In the genomic region with DNA sequence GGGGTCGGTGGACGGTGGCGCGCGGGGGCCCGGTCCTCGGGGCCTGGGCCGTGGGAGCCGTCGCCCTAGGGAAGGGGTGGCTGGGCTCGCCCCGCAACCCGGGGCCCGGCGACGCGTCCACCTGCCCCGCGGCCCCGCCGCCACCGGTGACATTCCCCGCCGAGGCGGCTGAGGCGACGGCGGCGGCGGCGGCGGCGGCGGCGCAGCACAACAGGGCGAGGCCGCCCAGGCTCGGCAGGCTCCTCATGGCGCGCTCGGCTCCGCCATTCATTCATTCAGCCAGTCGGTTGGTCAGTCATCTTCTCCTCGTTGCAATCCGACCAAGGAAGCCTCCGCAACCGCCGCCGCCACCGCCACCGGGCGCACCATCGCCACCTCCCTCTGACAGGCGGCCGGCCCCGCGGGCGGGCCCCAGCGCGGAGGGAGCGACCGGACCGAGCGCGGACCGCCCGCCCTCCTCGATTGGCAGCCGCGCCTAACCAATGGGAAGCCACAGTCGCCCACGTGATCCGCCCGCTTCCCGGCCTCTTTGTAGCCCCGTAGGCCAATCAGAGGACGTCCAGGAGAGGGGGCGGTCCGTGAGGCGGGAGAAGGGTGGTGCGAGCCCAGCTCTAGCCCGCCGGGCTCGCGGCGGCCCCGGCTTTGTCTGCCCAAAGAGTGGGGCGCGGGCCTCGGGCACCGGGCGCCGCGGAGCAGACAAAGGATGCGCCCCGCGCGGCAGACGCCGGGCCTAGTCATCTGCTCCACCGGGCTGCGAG, we compare ENCODE assay signal across 8 cellular contexts. TPM values are rescaled to one million over a fixed set of nuclear protein-coding genes. Genes with fewer than 3 reads are reported as not detected.
DNase-seq lines count a peak whose midpoint lies in the region; ATAC-seq and TF ChIP-seq lines count a peak whose summit lies in the region.

TSS of gene MEGF9 (minus strand) at position 383 of the 758 bp plus-strand sequence. CDS start at position 271, 112 bp downstream.

- peak within 1 kb of the TSS; percentile 93 for H3K27ac Mint-ChIP-seq in progenitor cell of endocrine pancreas

- peaks cover 56% of the 10 kb centered on the region for H3K4me1 ChIP-seq in left ventricle myocardium inferior
- H3K4me1 ChIP-seq in upper lobe of right lung, result peaks cover 27% of the 10 kb centered on the region

- H3K27ac ChIP-seq in left ventricle myocardium inferior (replicated peaks), result peak within 1 kb of the TSS; percentile 84
- H3K27ac ChIP-seq in upper lobe of right lung, result peak within 1 kb of the TSS; percentile 83

- H3K4me3 ChIP-seq in left ventricle myocardium inferior, result peak within 1 kb of the TSS; percentile 86
- peak within 1 kb of the TSS; percentile 62 for H3K4me3 ChIP-seq in upper lobe of right lung

- ATAC-seq in HG02884 (IDR thresholded peaks at IDR 0.05; ENCODE audit: unreplicated experiment) (peak; percentile 93), upper lobe of right lung (peak; percentile 97)

- peaks cover 39% of the 10 kb centered on the region for H3K4me1 Mint-ChIP-seq in progenitor cell of endocrine pancreas (ENCODE audit: low read depth)

- TF ChIP-seq CTCF in left ventricle myocardium inferior (IDR thresholded peaks at IDR 0.05; ENCODE audit: borderline replicate concordance) (no peak), progenitor cell of endocrine pancreas (IDR thresholded peaks at IDR 0.05; ENCODE audit: unreplicated experiment) (no peak), upper lobe of right lung (IDR thresholded peaks at IDR 0.05) (no peak)

- no peaks in the 10 kb centered on the region for H3K9me3 ChIP-seq in left ventricle myocardium inferior (replicated peaks)
- no peaks in the 10 kb centered on the region for H3K9me3 ChIP-seq in upper lobe of right lung

- DNase-seq in NCI-H146 treated with DMSO at 0.1 percent for 48 hours (lab: John Stamatoyannopoulos, UW; ENCODE audit: unreplicated experiment) (peak; percentile 88), T-helper 1 cell (peak; percentile 91 to 96 (median 95)), amygdala (lab: John Stamatoyannopoulos, UW) (peak; percentile 43 to 100 (median 98)), left ventricle myocardium inferior (peak; percentile 99), progenitor cell of endocrine pancreas (ENCODE audit: low spot score, unreplicated experiment) (peak; percentile 95), upper lobe of right lung (peak; percentile 99)

- H3K36me3 ChIP-seq in left ventricle myocardium inferior, result no peaks in the 10 kb centered on the region
- no peaks in the 10 kb centered on the region for H3K36me3 ChIP-seq in upper lobe of right lung

- H3K27me3 ChIP-seq in left ventricle myocardium inferior (ENCODE audit: low read depth) (no peaks in the 10 kb centered on the region), upper lobe of right lung (no peaks in the 10 kb centered on the region)

- no peaks in the 10 kb centered on the region for H3K9me3 Mint-ChIP-seq in progenitor cell of endocrine pancreas (ENCODE audit: low read depth)

- intact Hi-C loops in left ventricle myocardium inferior (cut with micrococcal nuclease), result no loop called here
- intact Hi-C loops in upper lobe of right lung (cut with DNase I), result no loop called here

- H3K4me3 Mint-ChIP-seq in progenitor cell of endocrine pancreas (ENCODE audit: low read depth), result peak within 1 kb of the TSS; percentile 89

- no peaks in the 10 kb centered on the region for H3K27me3 Mint-ChIP-seq in progenitor cell of endocrine pancreas

- peak; percentile 82 for TF ChIP-seq POLR2A in GM15510 (IDR thresholded peaks at IDR 0.05; ENCODE audit: borderline replicate concordance, extremely low read depth, insufficient read length)

- peaks cover 2% of the 10 kb centered on the region for H3K36me3 Mint-ChIP-seq in progenitor cell of endocrine pancreas (ENCODE audit: insufficient read depth)

RNA-seq across cellular contexts. Expression of gene MEGF9, which starts in this region (rescaled TPM):
- total RNA-seq in left ventricle myocardium inferior, result 5.1 TPM
- 22.1 and 23.4 TPM in 2 replicates for total RNA-seq in progenitor cell of endocrine pancreas
- 92.9 TPM for total RNA-seq in upper lobe of right lung

Comparison
In these comparisons a context has a peak if more than half of its experiments do, and no peak if none do; other contexts are left out.
1. Peak in every context shown above with its lines: DNase-seq, ATAC-seq, H3K4me3 ChIP-seq and H3K27ac ChIP-seq.